In genomic region chr1:55211909-55212308, GRCh38 we compare ENCODE assay signal across 8 cellular contexts. TPM values are rescaled to one million over a fixed set of nuclear protein-coding genes. Genes with fewer than 3 reads are reported as not detected.
A peak's percentile ranks its signal among the peaks of the same experiment; 100 is the strongest.
DNase-seq lines count a peak whose midpoint lies in the region; ATAC-seq and TF ChIP-seq lines count a peak whose summit lies in the region.

No MANE protein-coding gene starts in this region.

- no peaks in the 10 kb centered on the region for H3K27me3 ChIP-seq in CD4-positive, alpha-beta T cell (ENCODE audit: control insufficient read depth, insufficient read depth, low read length)
- H3K27me3 ChIP-seq in iPS-20b (ENCODE audit: insufficient read depth, low read length) (peaks cover 16% of the 10 kb centered on the region), colonic mucosa (no peaks in the 10 kb centered on the region)

- H3K27me3 Mint-ChIP-seq in CD4-positive, alpha-beta T cell, result no peaks in the 10 kb centered on the region

- intact Hi-C loops in CD4-positive, alpha-beta T cell (cut with DNase I, micrococcal nuclease), result loop anchor here (1.0 to 10.0 kb wide), 5 partner anchors 9 to 1157 kb away; partner anchors contain the start of genes TCEANC2 (in 1 of the 2) and TMEM59 (in 1 of the 2)
- intact Hi-C loops in OCI-LY7 (cut with micrococcal nuclease; ENCODE audit: unreplicated experiment), result no loop called here
- intact Hi-C loops in colonic mucosa (cut with DNase I), result loop anchor here (10.0 kb wide), 1 partner anchor 67 kb away; no protein-coding TSS in a partner anchor

- no peaks in the 10 kb centered on the region for H3K9me3 Mint-ChIP-seq in CD4-positive, alpha-beta T cell

- no peak overlapping the region for H3K9ac ChIP-seq in iPS-20b (ENCODE audit: low read depth, low read length)
- no peak overlapping the region for H3K9ac ChIP-seq in colonic mucosa (ENCODE audit: low read depth in 2 of 2, low read length in 2 of 2)

- peaks cover 4% of the 10 kb centered on the region for H4K20me1 ChIP-seq in OCI-LY7 (ENCODE audit: insufficient read depth, low read length)

- no peak for TF ChIP-seq CTCF in CD4-positive, alpha-beta T cell (IDR thresholded peaks at IDR 0.05)
- TF ChIP-seq CTCF in OCI-LY7 (conservative IDR thresholded peaks at IDR 0.05; ENCODE audit: low read length), result no peak
- no peak for TF ChIP-seq CTCF in colonic mucosa (IDR thresholded peaks at IDR 0.05)

- no peak for TF ChIP-seq POLR2A in GM18505 (IDR thresholded peaks at IDR 0.05; ENCODE audit: borderline replicate concordance, extremely low read depth, insufficient read depth, insufficient read length)

- H3K27ac ChIP-seq in CD4-positive, alpha-beta T cell (ENCODE audit: low read depth, low read length), result no peak overlapping the region
- H3K27ac ChIP-seq in OCI-LY7 (ENCODE audit: low read depth, low read length, poor library complexity, severe bottlenecking) (peak overlapping the region; percentile 68), iPS-20b (ENCODE audit: low read length) (no peak overlapping the region), colonic mucosa (no peak overlapping the region)

- POLR2A ChIA-PET in CD4-positive, alpha-beta T cell (lab: Charles Lee), result interaction anchor here (0.7 to 1.9 kb wide), 4 partner anchors 11 to 66 kb away, joined by 3 to 9 read pairs (median 4); no protein-coding TSS in a partner anchor
- POLR2A ChIA-PET in OCI-LY7 (lab: Charles Lee), result interaction anchor here (0.8 to 3.7 kb wide), 4 partner anchors 11 to 72 kb away, joined by 3 to 16 read pairs (median 4); no protein-coding TSS in a partner anchor

- peak overlapping the region; percentile 89 for H3K27ac Mint-ChIP-seq in CD4-positive, alpha-beta T cell

- peaks cover 80% of the 10 kb centered on the region for H3K4me1 Mint-ChIP-seq in CD4-positive, alpha-beta T cell (ENCODE audit: low read depth)

- no peak for DNase-seq in CD4-positive, alpha-beta T cell
- DNase-seq in OCI-LY7 (ENCODE audit: low spot score) (peak; percentile 44), NCI-H82 (lab: John Stamatoyannopoulos, UW) (no peak), colonic mucosa (no peak)

- peaks cover 79% of the 10 kb centered on the region for H3K79me2 ChIP-seq in OCI-LY7 (ENCODE audit: insufficient read depth, low read depth, low read length)

- peak overlapping the region; percentile 95 for H3K4me3 Mint-ChIP-seq in CD4-positive, alpha-beta T cell

- H3K9me3 ChIP-seq in CD4-positive, alpha-beta T cell (ENCODE audit: control insufficient read depth, low read length), result no peaks in the 10 kb centered on the region
- H3K9me3 ChIP-seq in OCI-LY7 (ENCODE audit: low read length), result no peaks in the 10 kb centered on the region
- no peaks in the 10 kb centered on the region for H3K9me3 ChIP-seq in iPS-20b (ENCODE audit: insufficient read depth, low read depth, low read length)
- H3K9me3 ChIP-seq in colonic mucosa, result no peaks in the 10 kb centered on the region

- peaks cover 4% of the 10 kb centered on the region; the same call in 1 of the 2 replicates for H3K36me3 ChIP-seq in OCI-LY7 (ENCODE audit: insufficient read depth, low read length)
- no peaks in the 10 kb centered on the region for H3K36me3 ChIP-seq in iPS-20b (ENCODE audit: insufficient read depth, low read depth, low read length)
- H3K36me3 ChIP-seq in colonic mucosa, result no peaks in the 10 kb centered on the region

- no peak overlapping the region; the same call in 1 of the 2 replicates for H2AFZ ChIP-seq in OCI-LY7 (ENCODE audit: low read length)

- H3K4me3 ChIP-seq in OCI-LY7 (ENCODE audit: low read depth, low read length, poor library complexity, severe bottlenecking) (peak overlapping the region; percentile 94), iPS-20b (ENCODE audit: low read length) (peak overlapping the region; percentile 89; the same call in 1 of the 2 replicates), colonic mucosa (no peak overlapping the region)

- no peak for ATAC-seq in CD4-positive, alpha-beta T cell (ENCODE audit: poor library complexity)
- ATAC-seq in GM21390 (IDR thresholded peaks at IDR 0.05; ENCODE audit: unreplicated experiment) (peak; percentile 28), GM18505 (IDR thresholded peaks at IDR 0.05; ENCODE audit: unreplicated experiment) (no peak), GM19452 (IDR thresholded peaks at IDR 0.05; ENCODE audit: unreplicated experiment) (no peak)

- peaks cover 54% of the 10 kb centered on the region for H3K4me1 ChIP-seq in OCI-LY7 (ENCODE audit: insufficient read depth, low read length, poor library complexity, severe bottlenecking)
- H3K4me1 ChIP-seq in iPS-20b (ENCODE audit: insufficient read depth, low read length), result peaks cover 30% of the 10 kb centered on the region
- H3K4me1 ChIP-seq in colonic mucosa, result peaks cover 14% of the 10 kb centered on the region

- H3K4me2 ChIP-seq in OCI-LY7 (ENCODE audit: low read length), result peak overlapping the region; percentile 99

- no TSS peak for BruUV-seq in OCI-LY7 (replicated peaks; lab: Mats Ljungman, UMichigan)

- no peaks in the 10 kb centered on the region for H3K9me2 ChIP-seq in OCI-LY7 (ENCODE audit: insufficient read depth, low read length)

- CTCF ChIA-PET in CD4-positive, alpha-beta T cell (lab: Charles Lee), result interaction anchor here (1.2 kb wide), 1 partner anchor 39 kb away, joined by 3 read pairs; no protein-coding TSS in a partner anchor
- CTCF ChIA-PET in OCI-LY7 (lab: Charles Lee; ENCODE audit: unreplicated experiment), result no interaction called here

- H3K36me3 Mint-ChIP-seq in CD4-positive, alpha-beta T cell (ENCODE audit: low read depth), result peaks cover 8% of the 10 kb centered on the region

RNA-seq across cellular contexts. Expression of gene USP24, which starts 3.3 kb away (rescaled TPM):
- 10 to 100 TPM; 68.6 to 76.3 TPM for total RNA-seq in CD4-positive, alpha-beta T cell
- total RNA-seq in OCI-LY7 (2014; rRNA removed; shearing (Covaris generic)), result 35.1 and 42.5 TPM in 2 replicates
- 46.3 and 49.1 TPM in 2 replicates for total RNA-seq in OCI-LY7 (2022)
- 10 to 100 TPM; 31.8 to 34.9 TPM for total RNA-seq in colonic mucosa
